In genomic region chr10:34430685-34431084, GRCh38 we compare ENCODE assay signal across 24 cellular contexts.
DNase-seq lines count a peak whose midpoint lies in the region; ATAC-seq, FAIRE-seq and TF ChIP-seq lines count a peak whose summit lies in the region.
"Had no signal": no experiment of that assay in that cellular context is flagged by ENCODE, and none has a peak within 500 bp of the region (broad histone marks: within the 10 kb centered on the region; RNA-seq: fewer than 3 reads in every experiment).

No MANE protein-coding gene starts in this region.

- H3K4me3 Mint-ChIP-seq in type B pancreatic cell (no peak overlapping the region), immature natural killer cell (no peak overlapping the region)
- H3K4me3 Mint-ChIP-seq: activated CD4-positive, alpha-beta T cell treated with anti-CD3 and anti-CD28 coated beads, Interleukin-2, amount 10 ng/mL, durations not matched to agents 7 days and 5 days; activated CD8-positive, alpha-beta memory T cell treated with anti-CD3 and anti-CD28 coated beads, Interleukin-2, amount 10 ng/mL, durations not matched to agents 7 days and 5 days; activated naive CD4-positive, alpha-beta T cell treated with anti-CD3 and anti-CD28 coated beads for 36 hours; activated T-cell treated with anti-CD3 and anti-CD28 coated beads, Interleukin-2, amount 50 U/mL, for 72 hours; CD4-positive, alpha-beta memory T cell; H9; natural killer cell; stimulated activated naive CD8-positive, alpha-beta T cell treated with anti-CD3 and anti-CD28 coated beads, Interleukin-15, amount 100 ng/mL, for 72 hours had no signal

- H2AFZ ChIP-seq in HCT116 (ENCODE audit: low read depth, low read length, poor library complexity, severe bottlenecking): no peak overlapping the region
- H2AFZ ChIP-seq in K562 (ENCODE audit: low read depth, low read length): no peak overlapping the region

- no peaks in the 10 kb centered on the region for H3K9me3 ChIP-seq in HCT116 (ENCODE audit: control insufficient read depth in 1 of 2, insufficient read depth in 1 of 2, low read depth in 1 of 2, low read length in 2 of 2)
- no peaks in the 10 kb centered on the region for H3K9me3 ChIP-seq in K562 (replicated peaks; ENCODE audit: control insufficient read depth, insufficient read depth, low read depth, low read length)
- no peaks in the 10 kb centered on the region for H3K9me3 ChIP-seq in sigmoid colon

- WGBS in K562 (ENCODE audit: insufficient coverage, low coverage, missing lambda C conversion rate): 51% methylated on average over 3 of the region's 3 CpGs
- WGBS in sigmoid colon, 2 donors: 92 to 94% methylated on average over 3 of the region's 3 CpGs

- peaks cover 53 to 72% of the 10 kb centered on the region in 2 experiments for H3K4me1 ChIP-seq in HCT116 (ENCODE audit: control insufficient read depth in 1 of 2, insufficient read depth in 2 of 2, low read length in 2 of 2)
- H3K4me1 ChIP-seq in K562 (replicated peaks in 1 of 2; ENCODE audit: control insufficient read depth in 2 of 2, insufficient read depth in 2 of 2, low read length in 2 of 2): no peaks in the 10 kb centered on the region; a peak in 2 of 5 replicates
- H3K4me1 ChIP-seq in sigmoid colon: peaks cover 0 to 25% (median 5%) of the 10 kb centered on the region in 4 donors

- POLR2A ChIA-PET in HCT116 (lab: Charles Lee): no interaction called here
- POLR2A ChIA-PET in K562 (lab: Yijun Ruan, JAX): no interaction called here

- H3K36me3 Mint-ChIP-seq in type B pancreatic cell (peaks cover 7% of the 10 kb centered on the region), immature natural killer cell (no peaks in the 10 kb centered on the region)
- H3K36me3 Mint-ChIP-seq: activated CD8-positive, alpha-beta memory T cell treated with anti-CD3 and anti-CD28 coated beads, Interleukin-2, amount 10 ng/mL, durations not matched to agents 7 days and 5 days; CD4-positive, alpha-beta memory T cell; natural killer cell had no signal

- ATAC-seq in HCT116 (no peak), K562 (no peak), GM21526 (IDR thresholded peaks at IDR 0.05; ENCODE audit: low FRiP score, unreplicated experiment) (no peak), Right ventricle myocardium superior (ENCODE audit: poor library complexity) (no peak)
- ATAC-seq: activated CD8-positive, alpha-beta memory T cell treated with anti-CD3 and anti-CD28 coated beads, Interleukin-2, amount 10 ng/mL, durations not matched to agents 7 days and 5 days; activated T-cell treated with anti-CD3 and anti-CD28 coated beads, Interleukin-2, amount 50 U/mL, for 72 hours; stimulated activated naive CD8-positive, alpha-beta T cell treated with anti-CD3 and anti-CD28 coated beads, Interleukin-15, amount 100 ng/mL, for 72 hours had no signal

- TF ChIP-seq POLR2A in HCT116 (IDR thresholded peaks at IDR 0.05; ENCODE audit: borderline replicate concordance, extremely low read depth, insufficient read depth, insufficient read length): no peak
- no peak for TF ChIP-seq POLR2A in K562 (conservative IDR thresholded peaks at IDR 0.05)
- TF ChIP-seq POLR2A in sigmoid colon (IDR thresholded peaks at IDR 0.05): no peak

- CTCF ChIA-PET in HCT116 (lab: Charles Lee) (no interaction called here), K562 (lab: Yijun Ruan, JAX; ENCODE audit: low intra/inter-chr PET ratio) (no interaction called here)

- TF ChIP-seq RAD21 in HCT116 (IDR thresholded peaks at IDR 0.05; ENCODE audit: low read depth) (no peak), K562 (CRISPR knock-in tag; conservative IDR thresholded peaks at IDR 0.05 in 1 of 2, IDR thresholded peaks at IDR 0.05 in 1 of 2) (no peak)

- H3K9me2 ChIP-seq in HCT116 (ENCODE audit: insufficient read depth): no peaks in the 10 kb centered on the region

- H3K4me3 ChIP-seq in HCT116 (replicated peaks in 1 of 2; ENCODE audit: low read depth in 1 of 2, low read length in 2 of 2) (no peak overlapping the region; a peak in 1 of 4 replicates), K562 (no peak overlapping the region), sigmoid colon (no peak overlapping the region)

- H3K9ac ChIP-seq in HCT116 (ENCODE audit: low read length) (no peak overlapping the region), K562 (ENCODE audit: insufficient read depth in 1 of 2, low read depth in 2 of 2, low read length in 2 of 2) (no peak overlapping the region)

- H3K79me2 ChIP-seq in HCT116 (ENCODE audit: insufficient read depth, low read length) (no peaks in the 10 kb centered on the region), K562 (ENCODE audit: control insufficient read depth, insufficient read depth, low read length) (no peaks in the 10 kb centered on the region)

- H3K9me3 Mint-ChIP-seq in type B pancreatic cell (peaks cover 3% of the 10 kb centered on the region), immature natural killer cell (no peaks in the 10 kb centered on the region)
- H3K9me3 Mint-ChIP-seq: activated CD4-positive, alpha-beta T cell treated with anti-CD3 and anti-CD28 coated beads, Interleukin-2, amount 10 ng/mL, durations not matched to agents 7 days and 5 days; activated naive CD4-positive, alpha-beta T cell treated with anti-CD3 and anti-CD28 coated beads for 36 hours; activated T-cell treated with anti-CD3 and anti-CD28 coated beads, Interleukin-2, amount 50 U/mL, for 72 hours; CD4-positive, alpha-beta memory T cell; H9; natural killer cell; stimulated activated naive CD8-positive, alpha-beta T cell treated with anti-CD3 and anti-CD28 coated beads, Interleukin-15, amount 100 ng/mL, for 72 hours had no signal

- H3K27ac Mint-ChIP-seq in type B pancreatic cell: peak overlapping the region; percentile 26
- H3K27ac Mint-ChIP-seq in immature natural killer cell: no peak overlapping the region
- H3K27ac Mint-ChIP-seq: activated CD4-positive, alpha-beta T cell treated with anti-CD3 and anti-CD28 coated beads, Interleukin-2, amount 10 ng/mL, durations not matched to agents 7 days and 5 days; activated CD8-positive, alpha-beta memory T cell treated with anti-CD3 and anti-CD28 coated beads, Interleukin-2, amount 10 ng/mL, durations not matched to agents 7 days and 5 days; activated naive CD4-positive, alpha-beta T cell treated with anti-CD3 and anti-CD28 coated beads for 36 hours; activated T-cell treated with anti-CD3 and anti-CD28 coated beads, Interleukin-2, amount 50 U/mL, for 72 hours; CD4-positive, alpha-beta memory T cell; H9; natural killer cell; stimulated activated naive CD8-positive, alpha-beta T cell treated with anti-CD3 and anti-CD28 coated beads, Interleukin-15, amount 100 ng/mL, for 72 hours had no signal

- H4K20me1 ChIP-seq in HCT116 (ENCODE audit: insufficient read depth): no peaks in the 10 kb centered on the region
- H4K20me1 ChIP-seq in K562 (replicated peaks; ENCODE audit: control insufficient read depth, insufficient read depth, low read length): no peaks in the 10 kb centered on the region

- DNase-seq in HCT116 (ENCODE audit: low read depth, low spot score): no peak
- DNase-seq in NOMO-1 treated with DMSO at 0.1 percent for 48 hours (lab: John Stamatoyannopoulos, UW; ENCODE audit: unreplicated experiment): peak; percentile 89
- no peak for DNase-seq in K562 (ENCODE audit: extremely low read depth in 1 of 4, low spot score in 3 of 4)
- no peak for DNase-seq in type B pancreatic cell (ENCODE audit: extremely low spot score, unreplicated experiment)
- no peak for DNase-seq in immature natural killer cell
- DNase-seq in sigmoid colon: no peak
- DNase-seq in Right ventricle myocardium superior: no peak
- DNase-seq: activated CD4-positive, alpha-beta T cell treated with anti-CD3 and anti-CD28 coated beads, Interleukin-2, amount 10 ng/mL, durations not matched to agents 7 days and 5 days; activated CD8-positive, alpha-beta memory T cell treated with anti-CD3 and anti-CD28 coated beads, Interleukin-2, amount 10 ng/mL, durations not matched to agents 7 days and 5 days; activated naive CD4-positive, alpha-beta T cell treated with anti-CD3 and anti-CD28 coated beads for 36 hours; activated T-cell treated with anti-CD3 and anti-CD28 coated beads, Interleukin-2, amount 50 U/mL, for 72 hours; brain microvascular endothelial cell; CD4-positive, alpha-beta memory T cell; DMS 273 treated with DMSO at 0.1 percent for 48 hours; H9; KG1; MM.1S; natural killer cell; NCI-H146; stimulated activated CD8-positive, alpha-beta memory T cell treated with anti-CD3 and anti-CD28 coated beads, Interleukin-4, amount 100 ng/mL, for 48 hours; stimulated activated naive CD8-positive, alpha-beta T cell treated with anti-CD3 and anti-CD28 coated beads, Interleukin-15, amount 100 ng/mL, for 72 hours; T-helper 2 cell had no signal

- BruUV-seq in HCT116 (replicated peaks; lab: Mats Ljungman, UMichigan) (no TSS peak), K562 (replicated peaks; lab: Mats Ljungman, UMichigan) (no TSS peak)

- H3K9me1 ChIP-seq in K562 (ENCODE audit: control insufficient read depth, insufficient read depth, low read length): no peaks in the 10 kb centered on the region

- in situ Hi-C loops in K562 (cut with MboI): no loop called here

- H3K27me3 Mint-ChIP-seq in type B pancreatic cell: no peaks in the 10 kb centered on the region
- peaks cover 0 to 2% (median 1%) of the 10 kb centered on the region in 3 donors for H3K27me3 Mint-ChIP-seq in immature natural killer cell (ENCODE audit: low read depth in 3 of 3)
- H3K27me3 Mint-ChIP-seq: activated CD4-positive, alpha-beta T cell treated with anti-CD3 and anti-CD28 coated beads, Interleukin-2, amount 10 ng/mL, durations not matched to agents 7 days and 5 days; activated CD8-positive, alpha-beta memory T cell treated with anti-CD3 and anti-CD28 coated beads, Interleukin-2, amount 10 ng/mL, durations not matched to agents 7 days and 5 days; CD4-positive, alpha-beta memory T cell had no signal

- intact Hi-C loops in HCT116 (cut with micrococcal nuclease) (no loop called here), K562 (cut with micrococcal nuclease) (no loop called here), sigmoid colon (cut with DNase I) (no loop called here), Right ventricle myocardium superior (cut with DNase I) (no loop called here)

- H3K36me3 ChIP-seq in HCT116 (ENCODE audit: control insufficient read depth in 1 of 2, insufficient read depth in 2 of 2, low read length in 2 of 2): no peaks in the 10 kb centered on the region
- H3K36me3 ChIP-seq in K562 (ENCODE audit: control insufficient read depth, insufficient read depth, low read length): no peaks in the 10 kb centered on the region
- no peaks in the 10 kb centered on the region for H3K36me3 ChIP-seq in sigmoid colon
- H3K36me3 ChIP-seq: brain microvascular endothelial cell had no signal

- no peak for TF ChIP-seq EP300 in K562 (IDR thresholded peaks at IDR 0.05; ENCODE audit: low read length)
- TF ChIP-seq EP300 in sigmoid colon (IDR thresholded peaks at IDR 0.05): no peak

- RAD21 ChIA-PET in HCT116 (lab: Charles Lee; ENCODE audit: low non-redundant PET in 1 of 2, low total read pairs in 2 of 2, uncharacterized antibody in 2 of 2, unreplicated experiment in 2 of 2): no interaction called here

- H3K4me2 ChIP-seq in HCT116 (ENCODE audit: low read length) (peak overlapping the region; percentile 38), K562 (ENCODE audit: insufficient read depth, low read length) (no peak overlapping the region)

- FAIRE-seq in K562 (lab: Jason Lieb, UNC): no peak
- FAIRE-seq: keratinocyte had no signal

- H3K27me3 ChIP-seq in HCT116 (ENCODE audit: insufficient read depth, low read length): no peaks in the 10 kb centered on the region
- no peaks in the 10 kb centered on the region for H3K27me3 ChIP-seq in K562 (ENCODE audit: control insufficient read depth in 2 of 2, insufficient read depth in 2 of 2, low read length in 2 of 2)
- H3K27me3 ChIP-seq in sigmoid colon: no peaks in the 10 kb centered on the region
- H3K27me3 ChIP-seq: brain microvascular endothelial cell had no signal

- no peak overlapping the region for H3K27ac ChIP-seq in HCT116 (ENCODE audit: low read depth, low read length)
- no peak overlapping the region for H3K27ac ChIP-seq in K562 (ENCODE audit: extremely low read depth, low read depth, low read length)
- no peak overlapping the region for H3K27ac ChIP-seq in sigmoid colon
- H3K27ac ChIP-seq: brain microvascular endothelial cell had no signal

- no peak for TF ChIP-seq CTCF in HCT116 (IDR thresholded peaks at IDR 0.05 in 2 of 3, conservative IDR thresholded peaks at IDR 0.05 in 1 of 3; ENCODE audit: borderline replicate concordance in 1 of 3, insufficient read depth in 1 of 3, low read depth in 2 of 3, low read length in 2 of 3)
- no peak for TF ChIP-seq CTCF in K562 (IDR thresholded peaks at IDR 0.05 in 2 of 3, conservative IDR thresholded peaks at IDR 0.05 in 1 of 3; ENCODE audit: insufficient read depth in 2 of 3, low read depth in 1 of 3, low read length in 3 of 3)
- TF ChIP-seq CTCF in type B pancreatic cell (conservative IDR thresholded peaks at IDR 0.05): no peak
- TF ChIP-seq CTCF in sigmoid colon (IDR thresholded peaks at IDR 0.05): no peak

- peaks cover 49% of the 10 kb centered on the region for H3K4me1 Mint-ChIP-seq in type B pancreatic cell (ENCODE audit: unreplicated experiment)
- peaks cover 0 to 5% of the 10 kb centered on the region in 2 donors for H3K4me1 Mint-ChIP-seq in immature natural killer cell
- H3K4me1 Mint-ChIP-seq: activated CD4-positive, alpha-beta T cell treated with anti-CD3 and anti-CD28 coated beads, Interleukin-2, amount 10 ng/mL, durations not matched to agents 7 days and 5 days; activated CD8-positive, alpha-beta memory T cell treated with anti-CD3 and anti-CD28 coated beads, Interleukin-2, amount 10 ng/mL, durations not matched to agents 7 days and 5 days; CD4-positive, alpha-beta memory T cell; stimulated activated naive CD8-positive, alpha-beta T cell treated with anti-CD3 and anti-CD28 coated beads, Interleukin-15, amount 100 ng/mL, for 72 hours had no signal

Comparison
In these comparisons a context has a peak if more than half of its experiments do, and no peak if none do; other contexts are left out.
1. Of the 22 proteins assayed by ChIP-seq in both K562 and HCT116: peak only in K562: none; only in HCT116: CEBPB; in both: none; in neither: 21.